Comparison of ENCODE assay signal across 8 cellular contexts in the genomic region with DNA sequence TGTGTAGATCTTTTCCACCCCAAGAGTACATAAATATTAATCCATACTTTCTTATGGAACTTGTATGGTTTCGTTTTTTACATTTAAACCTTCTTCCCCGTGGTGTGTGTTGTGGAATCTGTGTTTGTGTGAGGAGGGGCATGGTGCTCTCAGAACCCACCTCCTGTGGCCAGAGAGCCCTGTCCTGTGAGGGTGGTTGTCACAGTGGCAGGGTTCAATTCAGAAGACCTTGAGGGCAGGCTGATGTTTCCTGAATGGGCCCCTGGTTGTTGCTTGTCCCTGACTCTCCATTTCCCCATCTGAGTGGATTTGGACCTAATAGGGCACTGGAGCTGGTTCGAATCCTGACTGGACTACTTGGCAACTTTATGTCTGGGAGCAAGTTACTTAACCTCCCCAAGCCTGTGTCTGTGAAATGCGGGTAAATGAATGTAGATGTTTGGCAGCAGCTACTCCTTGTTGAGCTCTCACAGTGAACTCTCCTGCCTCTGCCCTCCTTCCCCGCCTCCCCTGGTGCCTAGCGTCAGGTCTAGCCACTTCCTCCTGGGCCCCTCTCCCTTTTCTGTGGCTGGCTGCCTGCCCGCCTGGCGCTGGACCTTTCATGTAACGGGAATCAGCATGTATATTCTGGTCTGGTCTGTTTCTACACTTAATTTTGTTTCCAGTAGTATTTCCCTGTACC. TPM values are rescaled to one million over a fixed set of nuclear protein-coding genes. Genes with fewer than 3 reads are reported as not detected.
DNase-seq lines count a peak whose midpoint lies in the region; ATAC-seq and TF ChIP-seq lines count a peak whose summit lies in the region.

No MANE protein-coding gene starts in this region.

- peaks cover 0 to 4% of the 10 kb centered on the region in 2 donors for H3K9me3 Mint-ChIP-seq in activated naive CD4-positive, alpha-beta T cell treated with anti-CD3 and anti-CD28 coated beads, Interleukin-2, amount 50 U/mL, for 72 hours

- TF ChIP-seq CTCF in heart left ventricle (IDR thresholded peaks at IDR 0.05) (no peak), gastrocnemius medialis (IDR thresholded peaks at IDR 0.05 in 4 of 5, conservative IDR thresholded peaks at IDR 0.05 in 1 of 5) (no peak), GM13977 (IDR thresholded peaks at IDR 0.05; ENCODE audit: extremely low read depth, insufficient read depth, missing control alignments) (no peak)

- peaks cover 0 to 84% (median 71%) of the 10 kb centered on the region in 12 donors for H3K4me1 ChIP-seq in heart left ventricle
- H3K4me1 ChIP-seq in gastrocnemius medialis = peaks cover 58 to 61% of the 10 kb centered on the region in 2 donors

- H3K27ac ChIP-seq in heart left ventricle (peak overlapping the region; percentile 1 to 100 (median 76)), gastrocnemius medialis (peak overlapping the region; percentile 98 to 100 (median 100))

- in situ Hi-C loops in gastrocnemius medialis (cut with MboI; ENCODE audit: low sequenced_read_pairs in 4 of 4) (loop anchor here in 2 of 4 donors (10.0 kb wide), 2 partner anchors 45 to 75 kb away; no protein-coding TSS in a partner anchor), GM13977 (cut with MboI; ENCODE audit: low pct_unique_long_range_greater_than_20kb, low sequenced_read_pairs, unreplicated experiment) (loop anchor here (5.0 to 10.0 kb wide), 2 partner anchors 55 to 72 kb away; no protein-coding TSS in a partner anchor)

- H3K27ac Mint-ChIP-seq in activated naive CD4-positive, alpha-beta T cell treated with anti-CD3 and anti-CD28 coated beads, Interleukin-2, amount 50 U/mL, for 72 hours = peak overlapping the region; percentile 85 to 99

- 1 to 2% (median 1%) methylated on average over 9 of the region's 9 CpGs for WGBS in heart left ventricle, 4 donors

- H3K36me3 ChIP-seq in heart left ventricle = peaks cover 6 to 94% (median 81%) of the 10 kb centered on the region in 9 donors
- H3K36me3 ChIP-seq in gastrocnemius medialis = peaks cover 0 to 84% of the 10 kb centered on the region in 2 donors

- DNase-seq in NCI-H2196 treated with DMSO at 0.1 percent for 48 hours (lab: John Stamatoyannopoulos, UW; ENCODE audit: unreplicated experiment) (peak; percentile 44), NCI-H2196 (lab: John Stamatoyannopoulos, UW; ENCODE audit: unreplicated experiment) (no peak), NCI-H226 (peak; percentile 70), heart left ventricle (peak in 4 of 5 donors; percentile 77 to 81 (median 79)), gastrocnemius medialis (peak in 1 of 2 donors; percentile 68), GM13977 (ENCODE audit: low spot score) (no peak)
- DNase-seq in activated naive CD4-positive, alpha-beta T cell treated with anti-CD3 and anti-CD28 coated beads, Interleukin-2, amount 50 U/mL, for 72 hours (ENCODE audit: low spot score in 2 of 2) = peak in 1 of 2 donors; percentile 66

- no peaks in the 10 kb centered on the region for H3K9me3 ChIP-seq in heart left ventricle
- H3K9me3 ChIP-seq in gastrocnemius medialis = no peaks in the 10 kb centered on the region

- H3K27me3 ChIP-seq in heart left ventricle = no peaks in the 10 kb centered on the region
- H3K27me3 ChIP-seq in gastrocnemius medialis = no peaks in the 10 kb centered on the region

- peak in 1 of 2 donors; percentile 2 for ATAC-seq in activated naive CD4-positive, alpha-beta T cell treated with anti-CD3 and anti-CD28 coated beads, Interleukin-2, amount 50 U/mL, for 72 hours
- ATAC-seq in heart left ventricle = peak; percentile 4 to 47 (median 24)
- ATAC-seq in gastrocnemius medialis = peak in 1 of 2 donors; percentile 1
- no peak for ATAC-seq in HG03521 (IDR thresholded peaks at IDR 0.05; ENCODE audit: unreplicated experiment)

- intact Hi-C loops in heart left ventricle (cut with DNase I) (no loop called here), gastrocnemius medialis (cut with DNase I; ENCODE audit: low total_unique reads) (loop anchor here (2.0 kb wide), 1 partner anchor 17 kb away; no protein-coding TSS in a partner anchor)

- H3K36me3 Mint-ChIP-seq in activated naive CD4-positive, alpha-beta T cell treated with anti-CD3 and anti-CD28 coated beads, Interleukin-2, amount 50 U/mL, for 72 hours = peaks cover 33 to 51% of the 10 kb centered on the region in 2 donors

- peak; percentile 43 to 68 for TF ChIP-seq POLR2A in heart left ventricle (IDR thresholded peaks at IDR 0.05)
- TF ChIP-seq POLR2A in gastrocnemius medialis (IDR thresholded peaks at IDR 0.05) = peak in 1 of 2 donors; percentile 55

- H3K4me3 ChIP-seq in heart left ventricle (peak overlapping the region in 11 of 12 donors; percentile 10 to 96 (median 84)), gastrocnemius medialis (peak overlapping the region; percentile 81 to 95 (median 90))

RNA-seq across cellular contexts. Expression of a gene that starts 7.3 kb away (rescaled TPM):
- total RNA-seq in activated naive CD4-positive, alpha-beta T cell treated with anti-CD3 and anti-CD28 coated beads, Interleukin-2, amount 50 U/mL, for 72 hours = 1,000 to 10,000 TPM in 1 of 2 donors, 100 to 1,000 TPM in 1; 836 to 2,329 TPM
- 100 to 1,000 TPM in 7 of 9 donors, 10 to 100 TPM in 2; 17.0 to 760 (median 507) TPM for total RNA-seq in heart left ventricle
- 100 to 1,000 TPM; 104 to 532 TPM for polyA plus RNA-seq in heart left ventricle
- 100 to 1,000 TPM in 1 of 4 donors, 10 to 100 TPM in 3; 24.1 to 472 (median 32.8) TPM for total RNA-seq in gastrocnemius medialis

RNA-seq across cellular contexts. Expression of a gene that starts 43.4 kb away (rescaled TPM):
- 10 to 100 TPM; 39.7 to 53.4 TPM for total RNA-seq in activated naive CD4-positive, alpha-beta T cell treated with anti-CD3 and anti-CD28 coated beads, Interleukin-2, amount 50 U/mL, for 72 hours
- total RNA-seq in heart left ventricle (10 to 100 TPM in 7 of 9 donors, 1 to 10 TPM in 2; 6.1 to 24.1 (median 11.3) TPM), gastrocnemius medialis (10 to 100 TPM; 11.5 to 51.7 (median 20.1) TPM)
- 10 to 100 TPM in 1 of 2 donors, 1 to 10 TPM in 1; 8.0 to 16.3 TPM for polyA plus RNA-seq in heart left ventricle

RNA-seq across cellular contexts. Expression of a gene that starts 47.4 kb away (rescaled TPM):
- total RNA-seq in activated naive CD4-positive, alpha-beta T cell treated with anti-CD3 and anti-CD28 coated beads, Interleukin-2, amount 50 U/mL, for 72 hours = 10 to 100 TPM in 1 of 2 donors, 1 to 10 TPM in 1; 9.7 to 18.5 TPM
- total RNA-seq in heart left ventricle (10 to 100 TPM in 1 of 9 donors, 1 to 10 TPM in 8; 3.8 to 11.6 (median 6.6) TPM), gastrocnemius medialis (10 to 100 TPM in 1 of 4 donors, 1 to 10 TPM in 3; 2.6 to 12.4 (median 5.6) TPM)
- 1 to 10 TPM; 3.8 to 6.6 TPM for polyA plus RNA-seq in heart left ventricle

Comparison
In these comparisons a context has a peak if more than half of its experiments do, and no peak if none do; other contexts are left out.
1. DNase-seq: peak in NCI-H2196 treated with DMSO at 0.1 percent for 48 hours (single experiment), NCI-H226 (single experiment) and heart left ventricle (4 of 5); none in NCI-H2196 (single experiment) and GM13977 (single experiment).